ENCODE assay signal across 1 cellular context in the genomic region with DNA sequence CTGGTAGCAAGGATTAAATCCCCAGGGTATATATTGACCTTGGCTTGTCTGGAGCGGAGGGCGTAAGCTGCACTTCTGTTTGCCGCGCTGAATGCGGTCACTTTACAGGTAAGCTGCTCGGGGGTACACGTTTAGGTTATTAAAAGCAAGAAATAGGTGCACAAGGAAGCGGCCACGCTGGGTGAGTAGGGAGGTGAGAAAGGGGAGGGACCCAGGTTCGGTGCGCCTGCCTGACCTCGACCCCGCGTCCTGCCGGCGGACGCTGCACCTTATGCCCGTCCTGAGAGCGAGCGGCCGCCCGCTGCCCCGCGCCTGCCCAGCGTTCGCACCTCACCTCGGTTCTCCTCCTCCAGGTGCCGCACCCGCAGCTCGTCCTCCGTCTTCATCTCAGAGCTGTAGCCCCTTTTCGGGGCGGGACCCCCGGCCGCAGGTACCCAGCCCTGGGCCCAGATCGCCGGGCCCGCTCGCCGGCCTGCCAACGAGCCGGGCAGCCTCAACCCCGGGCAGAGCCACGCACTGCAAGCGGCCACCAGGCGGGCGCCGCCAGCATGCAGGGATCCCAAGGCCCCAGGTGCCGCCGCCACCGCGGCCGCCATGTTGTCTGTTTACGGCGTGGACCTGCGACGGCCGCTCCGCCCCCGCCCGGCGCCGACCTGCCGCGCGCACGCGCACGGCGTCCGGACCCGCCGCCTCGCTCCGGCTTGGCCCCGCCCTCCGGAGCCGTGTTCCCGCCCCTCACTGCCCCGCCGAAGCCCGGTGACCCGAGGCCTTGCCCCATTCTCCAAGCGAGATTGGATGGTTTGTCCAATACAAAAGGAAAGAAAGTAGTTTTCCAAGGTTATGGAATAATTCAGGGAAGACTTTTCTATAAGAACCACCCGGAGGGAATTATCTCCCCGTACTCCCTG.
A peak's percentile ranks its signal among the peaks of the same experiment; 100 is the strongest.
TF ChIP-seq lines count a peak whose summit lies in the region.

A gene with protein sequence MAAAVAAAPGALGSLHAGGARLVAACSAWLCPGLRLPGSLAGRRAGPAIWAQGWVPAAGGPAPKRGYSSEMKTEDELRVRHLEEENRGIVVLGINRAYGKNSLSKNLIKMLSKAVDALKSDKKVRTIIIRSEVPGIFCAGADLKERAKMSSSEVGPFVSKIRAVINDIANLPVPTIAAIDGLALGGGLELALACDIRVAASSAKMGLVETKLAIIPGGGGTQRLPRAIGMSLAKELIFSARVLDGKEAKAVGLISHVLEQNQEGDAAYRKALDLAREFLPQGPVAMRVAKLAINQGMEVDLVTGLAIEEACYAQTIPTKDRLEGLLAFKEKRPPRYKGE (minus strand): TSS at position 625 of the 908 bp plus-strand sequence. CDS start 29 bp downstream, at position 596.

TF ChIP-seq in HepG2, 621 proteins besides CTCF, POLR2A, EP300 and RAD21 (continued from another document and continues in another):
- TF ChIP-seq, protein P1, sequence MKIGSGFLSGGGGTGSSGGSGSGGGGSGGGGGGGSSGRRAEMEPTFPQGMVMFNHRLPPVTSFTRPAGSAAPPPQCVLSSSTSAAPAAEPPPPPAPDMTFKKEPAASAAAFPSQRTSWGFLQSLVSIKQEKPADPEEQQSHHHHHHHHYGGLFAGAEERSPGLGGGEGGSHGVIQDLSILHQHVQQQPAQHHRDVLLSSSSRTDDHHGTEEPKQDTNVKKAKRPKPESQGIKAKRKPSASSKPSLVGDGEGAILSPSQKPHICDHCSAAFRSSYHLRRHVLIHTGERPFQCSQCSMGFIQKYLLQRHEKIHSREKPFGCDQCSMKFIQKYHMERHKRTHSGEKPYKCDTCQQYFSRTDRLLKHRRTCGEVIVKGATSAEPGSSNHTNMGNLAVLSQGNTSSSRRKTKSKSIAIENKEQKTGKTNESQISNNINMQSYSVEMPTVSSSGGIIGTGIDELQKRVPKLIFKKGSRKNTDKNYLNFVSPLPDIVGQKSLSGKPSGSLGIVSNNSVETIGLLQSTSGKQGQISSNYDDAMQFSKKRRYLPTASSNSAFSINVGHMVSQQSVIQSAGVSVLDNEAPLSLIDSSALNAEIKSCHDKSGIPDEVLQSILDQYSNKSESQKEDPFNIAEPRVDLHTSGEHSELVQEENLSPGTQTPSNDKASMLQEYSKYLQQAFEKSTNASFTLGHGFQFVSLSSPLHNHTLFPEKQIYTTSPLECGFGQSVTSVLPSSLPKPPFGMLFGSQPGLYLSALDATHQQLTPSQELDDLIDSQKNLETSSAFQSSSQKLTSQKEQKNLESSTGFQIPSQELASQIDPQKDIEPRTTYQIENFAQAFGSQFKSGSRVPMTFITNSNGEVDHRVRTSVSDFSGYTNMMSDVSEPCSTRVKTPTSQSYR (CRISPR knock-in tag; IDR thresholded peaks at IDR 0.05; ENCODE audit: borderline replicate concordance): no peak
- TF ChIP-seq TEAD3 (CRISPR knock-in tag; optimal IDR thresholded peaks at IDR 0.05; ENCODE audit: borderline replicate concordance) (no peak), TARDBP (CRISPR knock-in tag; IDR thresholded peaks at IDR 0.05) (0 out of 2 replicates have a peak, but pooled peaks have one; percentile 59), MED8 (CRISPR knock-in tag; IDR thresholded peaks at IDR 0.05; ENCODE audit: insufficient replicate concordance) (peak; percentile 13), CHD4 (IDR thresholded peaks at IDR 0.05; ENCODE audit: borderline replicate concordance, low read length) (no peak), ZNF703 (CRISPR knock-in tag; IDR thresholded peaks at IDR 0.05; ENCODE audit: borderline replicate concordance) (no peak), ZZZ3 (CRISPR knock-in tag; IDR thresholded peaks at IDR 0.05; ENCODE audit: borderline replicate concordance) (no peak), MIER2 (CRISPR knock-in tag; IDR thresholded peaks at IDR 0.05) (no peak), ZNF143 (CRISPR knock-in tag; IDR thresholded peaks at IDR 0.05) (0 out of 2 replicates have a peak, but pooled peaks have one; percentile 16), KLF13 (CRISPR knock-in tag; IDR thresholded peaks at IDR 0.05) (no peak), RFX5 (IDR thresholded peaks at IDR 0.05; ENCODE audit: low read depth, low read length) (no peak), MED13 (CRISPR knock-in tag; IDR thresholded peaks at IDR 0.05) (no peak), SMYD3 (CRISPR knock-in tag; IDR thresholded peaks at IDR 0.05) (no peak), ZNF430 (CRISPR knock-in tag; IDR thresholded peaks at IDR 0.05) (peak; percentile 78; the same call in 1 of the 2 replicates), KAT8 (CRISPR knock-in tag; IDR thresholded peaks at IDR 0.05) (no peak; the same call in 1 of the 2 replicates), KDM2A (CRISPR knock-in tag; IDR thresholded peaks at IDR 0.05; ENCODE audit: borderline replicate concordance, low read depth) (peak; percentile 37; the same call in 1 of the 2 replicates), ZNF263 (CRISPR knock-in tag; IDR thresholded peaks at IDR 0.05) (0 out of 2 replicates have a peak, but pooled peaks have one; percentile 3), CENPX (CRISPR knock-in tag; IDR thresholded peaks at IDR 0.05) (no peak), ZFAT (CRISPR knock-in tag; conservative IDR thresholded peaks at IDR 0.05) (no peak; the same call in 1 of the 2 replicates), HNRNPL (IDR thresholded peaks at IDR 0.05; ENCODE audit: low read depth, low read length) (no peak), NFRKB (IDR thresholded peaks at IDR 0.05) (no peak), YEATS4 (CRISPR knock-in tag; IDR thresholded peaks at IDR 0.05; ENCODE audit: borderline replicate concordance) (no peak; the same call in none of the 2 replicates), ZC3H13 (CRISPR knock-in tag; IDR thresholded peaks at IDR 0.05) (0 out of 2 replicates have a peak, but pooled peaks have one; percentile 54), ZNF841 (CRISPR knock-in tag; IDR thresholded peaks at IDR 0.05; ENCODE audit: borderline replicate concordance) (no peak), RFX3 (CRISPR knock-in tag; IDR thresholded peaks at IDR 0.05) (no peak)
- TF ChIP-seq, protein P2, sequence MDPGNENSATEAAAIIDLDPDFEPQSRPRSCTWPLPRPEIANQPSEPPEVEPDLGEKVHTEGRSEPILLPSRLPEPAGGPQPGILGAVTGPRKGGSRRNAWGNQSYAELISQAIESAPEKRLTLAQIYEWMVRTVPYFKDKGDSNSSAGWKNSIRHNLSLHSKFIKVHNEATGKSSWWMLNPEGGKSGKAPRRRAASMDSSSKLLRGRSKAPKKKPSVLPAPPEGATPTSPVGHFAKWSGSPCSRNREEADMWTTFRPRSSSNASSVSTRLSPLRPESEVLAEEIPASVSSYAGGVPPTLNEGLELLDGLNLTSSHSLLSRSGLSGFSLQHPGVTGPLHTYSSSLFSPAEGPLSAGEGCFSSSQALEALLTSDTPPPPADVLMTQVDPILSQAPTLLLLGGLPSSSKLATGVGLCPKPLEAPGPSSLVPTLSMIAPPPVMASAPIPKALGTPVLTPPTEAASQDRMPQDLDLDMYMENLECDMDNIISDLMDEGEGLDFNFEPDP (CRISPR knock-in tag; conservative IDR thresholded peaks at IDR 0.05): no peak
- TF ChIP-seq, protein P3, sequence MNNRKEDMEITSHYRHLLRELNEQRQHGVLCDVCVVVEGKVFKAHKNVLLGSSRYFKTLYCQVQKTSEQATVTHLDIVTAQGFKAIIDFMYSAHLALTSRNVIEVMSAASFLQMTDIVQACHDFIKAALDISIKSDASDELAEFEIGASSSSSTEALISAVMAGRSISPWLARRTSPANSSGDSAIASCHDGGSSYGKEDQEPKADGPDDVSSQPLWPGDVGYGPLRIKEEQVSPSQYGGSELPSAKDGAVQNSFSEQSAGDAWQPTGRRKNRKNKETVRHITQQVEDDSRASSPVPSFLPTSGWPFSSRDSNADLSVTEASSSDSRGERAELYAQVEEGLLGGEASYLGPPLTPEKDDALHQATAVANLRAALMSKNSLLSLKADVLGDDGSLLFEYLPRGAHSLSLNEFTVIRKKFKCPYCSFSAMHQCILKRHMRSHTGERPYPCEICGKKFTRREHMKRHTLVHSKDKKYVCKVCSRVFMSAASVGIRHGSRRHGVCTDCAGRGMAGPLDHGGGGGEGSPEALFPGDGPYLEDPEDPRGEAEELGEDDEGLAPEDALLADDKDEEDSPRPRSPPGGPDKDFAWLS (CRISPR knock-in tag; IDR thresholded peaks at IDR 0.05; ENCODE audit: borderline replicate concordance): no peak
- TF ChIP-seq, protein P4, sequence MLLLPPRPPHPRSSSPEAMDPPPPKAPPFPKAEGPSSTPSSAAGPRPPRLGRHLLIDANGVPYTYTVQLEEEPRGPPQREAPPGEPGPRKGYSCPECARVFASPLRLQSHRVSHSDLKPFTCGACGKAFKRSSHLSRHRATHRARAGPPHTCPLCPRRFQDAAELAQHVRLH (CRISPR knock-in tag; IDR thresholded peaks at IDR 0.05; ENCODE audit: borderline replicate concordance, low read depth): no peak
- TF ChIP-seq, protein P5, sequence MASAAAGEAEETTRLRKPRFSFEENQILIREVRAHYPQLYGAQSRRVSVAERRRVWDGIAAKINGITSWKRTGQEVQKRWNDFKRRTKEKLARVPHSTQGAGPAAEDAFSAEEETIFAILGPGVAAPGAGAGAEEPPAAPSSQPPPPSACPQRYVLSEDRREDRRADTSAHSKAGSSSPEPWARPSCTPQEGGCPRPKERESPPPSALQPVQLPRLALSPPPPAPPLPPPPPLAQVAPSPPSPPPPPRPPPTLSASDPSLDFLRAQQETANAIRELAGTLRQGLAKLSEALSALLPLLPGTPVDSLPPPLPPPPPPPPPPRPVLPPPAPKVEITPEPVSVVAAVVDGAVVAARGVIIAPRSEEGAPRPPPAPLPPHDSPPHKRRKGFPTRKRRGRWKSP (CRISPR knock-in tag; IDR thresholded peaks at IDR 0.05): no peak
- TF ChIP-seq, protein P6, sequence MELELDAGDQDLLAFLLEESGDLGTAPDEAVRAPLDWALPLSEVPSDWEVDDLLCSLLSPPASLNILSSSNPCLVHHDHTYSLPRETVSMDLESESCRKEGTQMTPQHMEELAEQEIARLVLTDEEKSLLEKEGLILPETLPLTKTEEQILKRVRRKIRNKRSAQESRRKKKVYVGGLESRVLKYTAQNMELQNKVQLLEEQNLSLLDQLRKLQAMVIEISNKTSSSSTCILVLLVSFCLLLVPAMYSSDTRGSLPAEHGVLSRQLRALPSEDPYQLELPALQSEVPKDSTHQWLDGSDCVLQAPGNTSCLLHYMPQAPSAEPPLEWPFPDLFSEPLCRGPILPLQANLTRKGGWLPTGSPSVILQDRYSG (CRISPR knock-in tag; IDR thresholded peaks at IDR 0.05): no peak
- TF ChIP-seq, protein P7, sequence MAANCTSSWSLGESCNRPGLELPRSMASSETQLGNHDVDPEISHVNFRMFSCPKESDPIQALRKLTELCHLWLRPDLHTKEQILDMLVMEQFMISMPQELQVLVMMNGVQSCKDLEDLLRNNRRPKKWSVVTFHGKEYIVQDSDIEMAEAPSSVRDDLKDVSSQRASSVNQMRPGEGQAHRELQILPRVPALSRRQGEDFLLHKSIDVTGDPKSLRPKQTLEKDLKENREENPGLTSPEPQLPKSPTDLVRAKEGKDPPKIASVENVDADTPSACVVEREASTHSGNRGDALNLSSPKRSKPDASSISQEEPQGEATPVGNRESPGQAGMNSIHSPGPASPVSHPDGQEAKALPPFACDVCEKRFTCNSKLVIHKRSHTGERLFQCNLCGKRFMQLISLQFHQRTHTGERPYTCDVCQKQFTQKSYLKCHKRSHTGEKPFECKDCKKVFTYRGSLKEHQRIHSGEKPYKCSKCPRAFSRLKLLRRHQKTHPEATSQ (CRISPR knock-in tag; IDR thresholded peaks at IDR 0.05; ENCODE audit: borderline replicate concordance): peak; percentile 33; the same call in 1 of the 2 replicates
- TF ChIP-seq, protein P8, sequence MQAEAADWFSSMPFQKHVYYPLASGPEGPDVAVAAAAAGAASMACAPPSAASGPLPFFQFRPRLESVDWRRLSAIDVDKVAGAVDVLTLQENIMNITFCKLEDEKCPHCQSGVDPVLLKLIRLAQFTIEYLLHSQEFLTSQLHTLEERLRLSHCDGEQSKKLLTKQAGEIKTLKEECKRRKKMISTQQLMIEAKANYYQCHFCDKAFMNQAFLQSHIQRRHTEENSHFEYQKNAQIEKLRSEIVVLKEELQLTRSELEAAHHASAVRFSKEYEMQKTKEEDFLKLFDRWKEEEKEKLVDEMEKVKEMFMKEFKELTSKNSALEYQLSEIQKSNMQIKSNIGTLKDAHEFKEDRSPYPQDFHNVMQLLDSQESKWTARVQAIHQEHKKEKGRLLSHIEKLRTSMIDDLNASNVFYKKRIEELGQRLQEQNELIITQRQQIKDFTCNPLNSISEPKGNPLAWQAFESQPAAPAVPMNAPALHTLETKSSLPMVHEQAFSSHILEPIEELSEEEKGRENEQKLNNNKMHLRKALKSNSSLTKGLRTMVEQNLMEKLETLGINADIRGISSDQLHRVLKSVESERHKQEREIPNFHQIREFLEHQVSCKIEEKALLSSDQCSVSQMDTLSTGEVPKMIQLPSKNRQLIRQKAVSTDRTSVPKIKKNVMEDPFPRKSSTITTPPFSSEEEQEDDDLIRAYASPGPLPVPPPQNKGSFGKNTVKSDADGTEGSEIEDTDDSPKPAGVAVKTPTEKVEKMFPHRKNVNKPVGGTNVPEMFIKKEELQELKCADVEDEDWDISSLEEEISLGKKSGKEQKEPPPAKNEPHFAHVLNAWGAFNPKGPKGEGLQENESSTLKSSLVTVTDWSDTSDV (CRISPR knock-in tag; IDR thresholded peaks at IDR 0.05): no peak
- TF ChIP-seq, protein P9, sequence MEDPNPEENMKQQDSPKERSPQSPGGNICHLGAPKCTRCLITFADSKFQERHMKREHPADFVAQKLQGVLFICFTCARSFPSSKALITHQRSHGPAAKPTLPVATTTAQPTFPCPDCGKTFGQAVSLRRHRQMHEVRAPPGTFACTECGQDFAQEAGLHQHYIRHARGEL (CRISPR knock-in tag; IDR thresholded peaks at IDR 0.05): no peak
- TF ChIP-seq, protein P10, sequence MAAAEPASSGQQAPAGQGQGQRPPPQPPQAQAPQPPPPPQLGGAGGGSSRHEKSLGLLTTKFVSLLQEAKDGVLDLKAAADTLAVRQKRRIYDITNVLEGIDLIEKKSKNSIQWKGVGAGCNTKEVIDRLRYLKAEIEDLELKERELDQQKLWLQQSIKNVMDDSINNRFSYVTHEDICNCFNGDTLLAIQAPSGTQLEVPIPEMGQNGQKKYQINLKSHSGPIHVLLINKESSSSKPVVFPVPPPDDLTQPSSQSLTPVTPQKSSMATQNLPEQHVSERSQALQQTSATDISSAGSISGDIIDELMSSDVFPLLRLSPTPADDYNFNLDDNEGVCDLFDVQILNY (CRISPR knock-in tag; conservative IDR thresholded peaks at IDR 0.05): 0 out of 2 replicates have a peak, but pooled peaks have one; percentile 15
- TF ChIP-seq, protein P11, sequence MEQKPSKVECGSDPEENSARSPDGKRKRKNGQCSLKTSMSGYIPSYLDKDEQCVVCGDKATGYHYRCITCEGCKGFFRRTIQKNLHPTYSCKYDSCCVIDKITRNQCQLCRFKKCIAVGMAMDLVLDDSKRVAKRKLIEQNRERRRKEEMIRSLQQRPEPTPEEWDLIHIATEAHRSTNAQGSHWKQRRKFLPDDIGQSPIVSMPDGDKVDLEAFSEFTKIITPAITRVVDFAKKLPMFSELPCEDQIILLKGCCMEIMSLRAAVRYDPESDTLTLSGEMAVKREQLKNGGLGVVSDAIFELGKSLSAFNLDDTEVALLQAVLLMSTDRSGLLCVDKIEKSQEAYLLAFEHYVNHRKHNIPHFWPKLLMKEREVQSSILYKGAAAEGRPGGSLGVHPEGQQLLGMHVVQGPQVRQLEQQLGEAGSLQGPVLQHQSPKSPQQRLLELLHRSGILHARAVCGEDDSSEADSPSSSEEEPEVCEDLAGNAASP (CRISPR knock-in tag; IDR thresholded peaks at IDR 0.05; ENCODE audit: borderline replicate concordance): no peak
